17 cellular contexts compared by ENCODE assay signal in the genomic region with DNA sequence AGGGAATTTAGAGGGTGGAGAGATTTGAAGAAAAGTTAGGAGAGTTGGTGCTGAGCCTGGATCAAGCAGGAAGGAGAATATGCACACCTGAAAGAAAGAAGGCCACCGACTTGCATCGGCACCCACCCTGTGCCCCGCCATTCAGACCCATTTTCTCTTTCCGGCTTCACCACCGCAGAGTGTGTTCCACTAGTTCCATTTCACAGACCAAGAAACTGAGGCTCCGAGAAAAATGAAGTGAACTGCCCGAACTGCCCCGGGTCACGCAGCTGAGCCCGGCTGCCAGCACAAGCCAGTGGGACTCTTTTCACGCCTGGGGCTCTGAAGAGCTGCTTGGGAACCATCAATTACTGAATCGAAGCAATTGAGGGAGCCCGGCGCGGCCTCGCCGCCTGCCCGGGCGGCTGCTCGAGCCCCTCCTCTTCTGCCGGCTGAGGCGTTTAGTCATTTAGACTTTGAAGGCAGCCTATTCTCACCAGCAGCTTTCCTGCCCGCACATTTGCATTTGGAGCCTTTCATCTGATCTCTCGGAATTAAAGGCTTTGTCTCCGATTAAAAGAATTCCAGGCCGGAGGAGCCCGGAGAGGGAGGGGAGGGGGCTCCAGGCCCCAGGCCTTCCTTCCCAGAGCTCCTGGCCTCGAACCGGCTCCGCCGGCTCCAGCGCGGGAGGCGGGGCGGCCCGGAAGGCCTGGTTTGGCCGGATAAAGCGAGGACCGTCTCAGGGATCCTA.
DNase-seq lines count a peak whose midpoint lies in the region; ATAC-seq, FAIRE-seq and TF ChIP-seq lines count a peak whose summit lies in the region.
"Had no signal": no experiment of that assay in that cellular context is flagged by ENCODE, and none has a peak within 500 bp of the region (broad histone marks: within the 10 kb centered on the region; RNA-seq: fewer than 3 reads in every experiment).

No MANE protein-coding gene starts in this region.

- intact Hi-C loops in sigmoid colon (cut with DNase I), result no loop called here

- DNase-seq in D341Med (ENCODE audit: low spot score) (peak; percentile 59), H1 (ENCODE audit: low read depth in 1 of 2, low spot score in 2 of 2) (peak; percentile 60 to 67), left kidney (ENCODE audit: low read depth, low spot score) (peak; percentile 32), LoVo (ENCODE audit: low spot score) (no peak), sigmoid colon (no peak), NK-92 (lab: John Stamatoyannopoulos, UW; ENCODE audit: unreplicated experiment) (no peak)
- DNase-seq: activated CD4-positive, alpha-beta T cell treated with anti-CD3 and anti-CD28 coated beads, Interleukin-2, amount 50 U/mL, for 48 hours; central memory CD4-positive, alpha-beta T cell; effector CD8-positive, alpha-beta T cell; naive thymus-derived CD8-positive, alpha-beta T cell; NCI-H1694 treated with DMSO at 0.1 percent for 48 hours; NCI-H748 treated with DMSO at 0.1 percent for 48 hours had no signal

- H3K23ac ChIP-seq in H1 (ENCODE audit: insufficient read length), result no peak overlapping the region

- 0 out of 2 replicates have a peak overlapping the region, but pooled peaks have one; percentile 9 for H2BK12ac ChIP-seq in H1 (ENCODE audit: low read depth, low read length)

- H3K9ac ChIP-seq in HUES64 (ENCODE audit: low read depth, low read length), result no peak overlapping the region
- H3K9ac ChIP-seq in H1 (replicated peaks in 1 of 4; ENCODE audit: extremely low read depth in 1 of 4, low read depth in 3 of 4, low read length in 3 of 4), result no peak overlapping the region

- H3K4me1 ChIP-seq in HUES64 (ENCODE audit: insufficient read depth, low read length) (peaks cover 12% of the 10 kb centered on the region), H1 (replicated peaks in 1 of 4; ENCODE audit: control insufficient read depth in 3 of 4, insufficient read depth in 4 of 4, low read length in 3 of 4) (peaks cover 1 to 19% (median 6%) of the 10 kb centered on the region in 4 experiments; a peak in 5 of 7 replicates), sigmoid colon (no peaks in the 10 kb centered on the region)

- no peak overlapping the region for H2BK20ac ChIP-seq in H1 (ENCODE audit: low read length)

- H3K27ac ChIP-seq in HUES64 (ENCODE audit: low read depth, low read length) (peak overlapping the region; percentile 82; the same call in 1 of the 2 replicates), H1 (ENCODE audit: low read depth, low read length) (no peak overlapping the region), sigmoid colon (no peak overlapping the region)

- H3K79me2 ChIP-seq in H1 (ENCODE audit: control insufficient read depth in 1 of 2, insufficient read depth in 2 of 2, low read length in 2 of 2), result no peaks in the 10 kb centered on the region

- no peaks in the 10 kb centered on the region for H3K27me3 ChIP-seq in HUES64 (ENCODE audit: insufficient read depth, low read length)
- no peaks in the 10 kb centered on the region for H3K27me3 ChIP-seq in H1 (replicated peaks in 1 of 4; ENCODE audit: control insufficient read depth in 3 of 4, extremely low read depth in 1 of 4, insufficient read depth in 3 of 4, low read length in 3 of 4)
- no peaks in the 10 kb centered on the region for H3K27me3 ChIP-seq in sigmoid colon

- no peaks in the 10 kb centered on the region for H3K36me3 ChIP-seq in HUES64 (ENCODE audit: insufficient read depth, low read length)
- H3K36me3 ChIP-seq in H1 (ENCODE audit: control insufficient read depth in 2 of 4, insufficient read depth in 4 of 4, low read length in 3 of 4), result no peaks in the 10 kb centered on the region
- no peaks in the 10 kb centered on the region for H3K36me3 ChIP-seq in sigmoid colon

- no peak overlapping the region for H3K18ac ChIP-seq in H1 (ENCODE audit: extremely low read depth, low read length)

- POLR2A ChIA-PET in H1 (lab: Charles Lee; ENCODE audit: partially characterized antibody), result interaction anchor here (1.2 kb wide), 1 partner anchor 20 kb away, joined by 3 read pairs; no protein-coding TSS in a partner anchor

- H4K20me1 ChIP-seq in H1 (replicated peaks in 1 of 2; ENCODE audit: control insufficient read depth in 1 of 2, insufficient read depth in 2 of 2, low read length in 2 of 2), result no peaks in the 10 kb centered on the region

- CTCF ChIA-PET in H1 (lab: Charles Lee; ENCODE audit: partially characterized antibody), result interaction anchor here (1.3 to 5.2 kb wide), 3 partner anchors 17 to 81 kb away, joined by 4 to 22 read pairs (median 4); no protein-coding TSS in a partner anchor

- H2AFZ ChIP-seq in H1 (ENCODE audit: low read length), result no peak overlapping the region

- H3K9me3 ChIP-seq in HUES64 (ENCODE audit: insufficient read depth, low read depth, low read length) (no peaks in the 10 kb centered on the region), H1 (ENCODE audit: insufficient read depth in 2 of 2, low read depth in 1 of 2, low read length in 1 of 2) (no peaks in the 10 kb centered on the region), sigmoid colon (no peaks in the 10 kb centered on the region)

- TF ChIP-seq EP300 in H1 (IDR thresholded peaks at IDR 0.05; ENCODE audit: borderline replicate concordance in 1 of 2, low read depth in 2 of 2, low read length in 2 of 2) (no peak), sigmoid colon (IDR thresholded peaks at IDR 0.05) (no peak)

- H2BK15ac ChIP-seq in H1 (ENCODE audit: low read length), result no peak overlapping the region

- no peak overlapping the region for H3K14ac ChIP-seq in H1 (ENCODE audit: insufficient read length)

- no peak for TF ChIP-seq RAD21 in H1 (IDR thresholded peaks at IDR 0.05 in 1 of 2, conservative IDR thresholded peaks at IDR 0.05 in 1 of 2; ENCODE audit: low read depth in 2 of 2, low read length in 2 of 2)

- H3K4me3 ChIP-seq in HUES64 (ENCODE audit: low read length), result peak overlapping the region; percentile 38
- peak overlapping the region in 2 of 4 experiments; percentile 12 to 49; a peak in 3 of 8 replicates for H3K4me3 ChIP-seq in H1 (ENCODE audit: extremely low read depth in 1 of 4, insufficient read depth in 2 of 4, low read depth in 3 of 4, low read length in 4 of 4)
- peak overlapping the region in 1 of 4 donors; percentile 10 for H3K4me3 ChIP-seq in sigmoid colon

- H3K4me2 ChIP-seq in H1 (ENCODE audit: insufficient read depth in 1 of 2, low read depth in 2 of 2, low read length in 2 of 2), result peak overlapping the region; percentile 36 to 47

- no peaks in the 10 kb centered on the region for H3K23me2 ChIP-seq in H1 (ENCODE audit: low read depth, low read length)

- no peak overlapping the region for H2AK5ac ChIP-seq in H1 (ENCODE audit: low read depth, low read length)

- peak overlapping the region; percentile 61 for H4K5ac ChIP-seq in H1 (ENCODE audit: insufficient read length, low read depth, low read length)

- WGBS in HUES64, result 3% methylated on average over 39 of the region's 39 CpGs
- WGBS in H1 (ENCODE audit: extremely low coverage in 1 of 2, insufficient coverage in 1 of 2, insufficient read length in 1 of 2, insufficient replicate concordance in 2 of 2, low coverage in 1 of 2, low lambda C conversion rate in 2 of 2, missing lambda C conversion rate in 1 of 2), 2 experiments, result 2% methylated on average over 24 of the region's 39 CpGs; no CpG with 5 or more reads in 1 of the 2 experiments
- whole genome bisulfite sequencing in sigmoid colon, 2 donors, result 32 to 54% methylated on average over 39 of the region's 39 CpGs

- TF ChIP-seq CTCF in H1 (IDR thresholded peaks at IDR 0.05; ENCODE audit: control extremely low read depth in 1 of 3, insufficient read depth in 1 of 3, low read depth in 1 of 3, low read length in 3 of 3) (no peak), sigmoid colon (IDR thresholded peaks at IDR 0.05) (no peak)

- no peak overlapping the region for H3K4ac ChIP-seq in H1 (replicated peaks; ENCODE audit: insufficient read length, low read depth, low read length)

- H3K79me1 ChIP-seq in H1 (ENCODE audit: low read depth, low read length), result no peaks in the 10 kb centered on the region

- no peak overlapping the region for H3K56ac ChIP-seq in H1 (replicated peaks; ENCODE audit: insufficient read length, low read depth, low read length)

- ATAC-seq in HG03045 (IDR thresholded peaks at IDR 0.05; ENCODE audit: unreplicated experiment), result no peak
- ATAC-seq: HCT116; naive thymus-derived CD8-positive, alpha-beta T cell had no signal

- peak overlapping the region; percentile 25; the same call in 1 of the 2 replicates for H4K8ac ChIP-seq in H1 (ENCODE audit: extremely low read depth, insufficient read depth, low read length)

- TF ChIP-seq POLR2A in H1 (IDR thresholded peaks at IDR 0.05; ENCODE audit: control extremely low read depth in 1 of 2, low read depth in 2 of 2, low read length in 2 of 2), result no peak
- no peak for TF ChIP-seq POLR2A in sigmoid colon (IDR thresholded peaks at IDR 0.05)

- H2BK120ac ChIP-seq in H1 (replicated peaks; ENCODE audit: low read depth, low read length), result no peak overlapping the region

- H2BK5ac ChIP-seq in H1 (ENCODE audit: low read depth, low read length), result no peak overlapping the region

- FAIRE-seq in H1 (lab: Jason Lieb, UNC), result peak; percentile 81
- FAIRE-seq: G401.6, TTC549 had no signal

- H4K91ac ChIP-seq in H1 (replicated peaks; ENCODE audit: insufficient read length, low read length), result no peak overlapping the region

TF ChIP-seq in H1, 55 proteins besides CTCF, POLR2A, EP300 and RAD21 (continues in another document):
- TF ChIP-seq GABPA (IDR thresholded peaks at IDR 0.05; ENCODE audit: borderline replicate concordance, insufficient read depth, low read length) (no peak), NANOG (IDR thresholded peaks at IDR 0.05; ENCODE audit: insufficient read depth, low read depth, low read length, poor library complexity, severe bottlenecking) (peak; percentile 56), TBP (IDR thresholded peaks at IDR 0.05; ENCODE audit: low read depth, low read length) (peak; percentile 33; the same call in 1 of the 2 replicates), POU5F1 (IDR thresholded peaks at IDR 0.05; ENCODE audit: low read depth, low read length) (no peak)

Comparison
In these comparisons a context has a peak if more than half of its experiments do, and no peak if none do; other contexts are left out.
1. DNase-seq: peak in D341Med (single experiment), H1 (2 of 2) and left kidney (single experiment); none in LoVo (single experiment), sigmoid colon (single experiment) and NK-92 (single experiment).